18 cellular contexts compared by ENCODE assay signal in genomic region chr1:186102107-186102506, GRCh38.
DNase-seq lines count a peak whose midpoint lies in the region; ATAC-seq and TF ChIP-seq lines count a peak whose summit lies in the region.
"Had no signal": no experiment of that assay in that cellular context is flagged by ENCODE, and none has a peak within 500 bp of the region (broad histone marks: within the 10 kb centered on the region; RNA-seq: fewer than 3 reads in every experiment).

No MANE protein-coding gene starts in this region.

- H3K9me3 ChIP-seq in GM23248 (ENCODE audit: low read depth) (no peaks in the 10 kb centered on the region), SK-N-MC (ENCODE audit: low read depth, low read length) (0 out of 2 replicates have a peak, but pooled peaks cover 3% of the 10 kb centered on the region), osteoblast (ENCODE audit: low read depth, low read length) (no peaks in the 10 kb centered on the region)
- H3K9me3 ChIP-seq: MG63 had no signal

- H2AFZ ChIP-seq in GM23248 (no peak overlapping the region), osteoblast (ENCODE audit: low read length) (no peak overlapping the region)
- H2AFZ ChIP-seq: PC-9 had no signal

- in situ Hi-C loops in GM23248 (cut with MboI), result no loop called here

- ATAC-seq in HG02884 (IDR thresholded peaks at IDR 0.05; ENCODE audit: unreplicated experiment), result no peak
- no peak for ATAC-seq in GM18520 (IDR thresholded peaks at IDR 0.05; ENCODE audit: unreplicated experiment)

- no peaks in the 10 kb centered on the region; the same call in 1 of the 2 replicates for H3K9me2 ChIP-seq in GM23248 (ENCODE audit: insufficient read depth)

- WGBS in GM23248 (ENCODE audit: low coverage in 1 of 2, low lambda C conversion rate in 2 of 2, missing lambda C conversion rate in 2 of 2), 2 experiments, result 43 to 48% methylated on average over 1 of the region's 1 CpG

- H3K27ac ChIP-seq in GM23248 (peak overlapping the region; percentile 58), SK-N-MC (peak overlapping the region; percentile 19; the same call in 1 of the 2 replicates), coronary artery (peak overlapping the region; percentile 48 to 57), osteoblast (ENCODE audit: low read depth, low read length) (peak overlapping the region; percentile 65)
- H3K27ac ChIP-seq: PC-9 had no signal

- no peaks in the 10 kb centered on the region for H4K20me1 ChIP-seq in GM23248 (ENCODE audit: insufficient read depth)
- no peaks in the 10 kb centered on the region for H4K20me1 ChIP-seq in osteoblast (ENCODE audit: insufficient read depth, low read length)

- H3F3A ChIP-seq in GM23248 (ENCODE audit: insufficient read depth), result peaks cover 26% of the 10 kb centered on the region

- no peak overlapping the region for H3K9ac ChIP-seq in GM23248
- H3K9ac ChIP-seq in SK-N-MC (ENCODE audit: insufficient read length), result no peak overlapping the region

- H3K4me1 ChIP-seq in GM23248 (ENCODE audit: insufficient read depth), result peaks cover 22% of the 10 kb centered on the region
- peaks cover 12% of the 10 kb centered on the region for H3K4me1 ChIP-seq in osteoblast (ENCODE audit: insufficient read depth, low read length)

- H3K4me3 ChIP-seq in GM23248, result peak overlapping the region; percentile 38; the same call in 1 of the 2 replicates
- H3K4me3 ChIP-seq in SK-N-MC, result no peak overlapping the region
- H3K4me3 ChIP-seq in coronary artery, result no peak overlapping the region
- no peak overlapping the region for H3K4me3 ChIP-seq in osteoblast (ENCODE audit: insufficient read depth, low read length)
- H3K4me3 ChIP-seq: MG63, PC-9 had no signal

- H3K79me2 ChIP-seq in GM23248 (ENCODE audit: insufficient read depth) (no peaks in the 10 kb centered on the region), osteoblast (ENCODE audit: insufficient read depth, low read length) (no peaks in the 10 kb centered on the region)

- H3K36me3 ChIP-seq in GM23248 (ENCODE audit: low read depth) (no peaks in the 10 kb centered on the region), SK-N-MC (ENCODE audit: insufficient read depth, low read length) (peaks cover 66% of the 10 kb centered on the region), osteoblast (ENCODE audit: insufficient read depth, low read length) (no peaks in the 10 kb centered on the region)
- H3K36me3 ChIP-seq: MG63 had no signal

- H3K4me2 ChIP-seq in GM23248 (ENCODE audit: unreplicated experiment) (peak overlapping the region; percentile 68), osteoblast (ENCODE audit: insufficient read depth, low read length) (peak overlapping the region; percentile 66)
- H3K4me2 ChIP-seq: PC-9 had no signal

- DNase-seq in GM23248 (no peak), SK-N-MC (ENCODE audit: low read depth, low spot score) (no peak), coronary artery (ENCODE audit: low spot score) (no peak), osteoblast (ENCODE audit: insufficient read length, low spot score, missing footprints) (no peak), Kasumi-1 (lab: John Stamatoyannopoulos, UW) (no peak)
- no peak for DNase-seq in central memory CD4-positive, alpha-beta T cell
- DNase-seq: CD4-positive, alpha-beta memory T cell; DND-41; GDM1; GOT3; KG1; NCI-H1092 treated with DMSO at 0.1 percent for 48 hours; NCI-H1694; NCI-H2107 had no signal

- H3K27me3 ChIP-seq in GM23248 (replicated peaks; ENCODE audit: insufficient read depth) (no peaks in the 10 kb centered on the region), osteoblast (ENCODE audit: insufficient read depth, low read length) (no peaks in the 10 kb centered on the region)
- H3K27me3 ChIP-seq: MG63 had no signal

- TF ChIP-seq CTCF in coronary artery (IDR thresholded peaks at IDR 0.05) (no peak), osteoblast (IDR thresholded peaks at IDR 0.05; ENCODE audit: extremely low read depth, low read depth, low read length) (no peak)
